28 cellular contexts compared by ENCODE assay signal in genomic region chr3:115445559-115445958, GRCh38.
"Had no signal": no experiment of that assay in that cellular context is flagged by ENCODE, and none has a peak within 500 bp of the region (broad histone marks: within the 10 kb centered on the region; RNA-seq: fewer than 3 reads in every experiment).

No MANE protein-coding gene starts in this region.

- FAIRE-seq: colon, endometrium, endothelial cell of umbilical vein, frontal cortex had no signal

- H3K4me3 ChIP-seq: colonic mucosa, coronary artery, dorsolateral prefrontal cortex, esophagus muscularis mucosa, esophagus squamous epithelium, gastrocnemius medialis, gastroesophageal sphincter, heart left ventricle, heart right ventricle had no signal

- H3K27ac ChIP-seq: colonic mucosa, coronary artery, dorsolateral prefrontal cortex, epithelial cell of prostate, esophagus muscularis mucosa, esophagus squamous epithelium, foreskin keratinocyte, gastrocnemius medialis, gastroesophageal sphincter, heart left ventricle, heart right ventricle had no signal

- H3K9me3 ChIP-seq: colonic mucosa, esophagus muscularis mucosa, esophagus squamous epithelium, gastrocnemius medialis, gastroesophageal sphincter, heart left ventricle had no signal

- H3K36me3 ChIP-seq: colonic mucosa, esophagus muscularis mucosa, esophagus squamous epithelium, gastrocnemius medialis, gastroesophageal sphincter, heart left ventricle, heart right ventricle had no signal

- ATAC-seq: effector memory CD8-positive, alpha-beta T cell; esophagus mucosa; foreskin keratinocyte; gastrocnemius medialis; gastroesophageal sphincter; heart left ventricle; heart right ventricle had no signal

- H3K4me1 ChIP-seq: colonic mucosa, esophagus muscularis mucosa, esophagus squamous epithelium, foreskin keratinocyte, gastrocnemius medialis, gastroesophageal sphincter, heart left ventricle, heart right ventricle had no signal

- H3K27ac Mint-ChIP-seq: dendritic cell treated with granulocyte-macrophage colony-stimulating factor and Interleukin-4, amounts not matched to agents 40 ng/mL and 50 ng/mL, for 4 days; effector memory CD8-positive, alpha-beta T cell; endodermal cell had no signal

- DNase-seq: colonic mucosa; cortex of kidney; dermis blood vessel endothelial cell; dorsolateral prefrontal cortex; effector CD4-positive, alpha-beta T cell; effector CD8-positive, alpha-beta T cell; effector memory CD4-positive, alpha-beta T cell; effector memory CD8-positive, alpha-beta T cell; endodermal cell; erythroblast; esophagus squamous epithelium; foreskin keratinocyte; foreskin melanocyte; gastrocnemius medialis; glutamatergic neuron; head of caudate nucleus; heart left ventricle; heart right ventricle had no signal

- H3K9me3 Mint-ChIP-seq: dendritic cell treated with granulocyte-macrophage colony-stimulating factor and Interleukin-4, amounts not matched to agents 40 ng/mL and 50 ng/mL, for 4 days; effector memory CD8-positive, alpha-beta T cell; endodermal cell had no signal

- H3K4me3 Mint-ChIP-seq: dendritic cell treated with granulocyte-macrophage colony-stimulating factor and Interleukin-4, amounts not matched to agents 40 ng/mL and 50 ng/mL, for 4 days; effector memory CD8-positive, alpha-beta T cell; endodermal cell had no signal

- H3K4me1 Mint-ChIP-seq: endodermal cell had no signal

- H3K27me3 ChIP-seq: colonic mucosa, dorsolateral prefrontal cortex, esophagus muscularis mucosa, esophagus squamous epithelium, foreskin keratinocyte, gastrocnemius medialis, gastroesophageal sphincter, heart left ventricle, heart right ventricle had no signal
